Comparison of ENCODE assay signal across 10 cellular contexts in the genomic region with DNA sequence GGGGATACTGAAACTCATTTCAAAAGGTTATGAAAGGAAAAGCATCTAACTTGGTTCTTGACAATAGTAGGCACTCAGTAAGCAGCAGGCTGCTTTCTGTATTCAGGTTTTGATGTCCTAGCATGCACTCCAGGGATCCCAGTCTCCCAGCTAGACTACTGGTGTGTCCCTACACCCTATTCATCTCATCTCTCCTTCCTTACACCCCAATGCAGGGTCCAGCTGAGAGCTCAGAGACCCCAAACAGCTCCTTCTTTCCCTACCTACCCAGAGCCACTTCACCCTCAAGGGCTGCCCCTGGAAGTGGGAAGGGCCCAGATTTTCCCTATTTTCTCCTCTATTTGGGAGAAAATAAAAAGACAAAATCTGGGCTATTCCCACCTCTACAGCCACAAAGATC.
"Had no signal": no experiment of that assay in that cellular context is flagged by ENCODE, and none has a peak within 500 bp of the region (broad histone marks: within the 10 kb centered on the region; RNA-seq: fewer than 3 reads in every experiment).

No MANE protein-coding gene starts in this region.

- H3K36me3 ChIP-seq: colonic mucosa, gastrocnemius medialis, left ventricle myocardium inferior, neutrophil, tibial artery, WERI-Rb-1 had no signal

- H3K4me3 ChIP-seq: mucosa of descending colon had no signal

- H3K27ac Mint-ChIP-seq: activated naive CD8-positive, alpha-beta T cell had no signal

- H3K36me3 Mint-ChIP-seq: activated naive CD8-positive, alpha-beta T cell; naive B cell had no signal

- H3K4me1 ChIP-seq: colonic mucosa, gastrocnemius medialis had no signal

- H3K9me3 ChIP-seq: colonic mucosa, gastrocnemius medialis, left ventricle myocardium inferior, mucosa of descending colon, neutrophil, tibial artery had no signal

- H3K9me3 Mint-ChIP-seq: activated T-helper 1 cell treated with anti-CD3 and anti-CD28 coated beads, Interleukin-12 subunit alpha, Interleukin-12 subunit beta, Interleukin-2, Interleukin-4 antibody, amounts not matched to agents 30 ng/mL and 10 ng/mL and 1 ng/mL, durations not matched to agents 14 hours and 24 hours and 36 hours had no signal

- H3K27ac ChIP-seq: colonic mucosa, neutrophil, WERI-Rb-1 had no signal

- H3K27me3 Mint-ChIP-seq: activated naive CD8-positive, alpha-beta T cell had no signal

- H3K27me3 ChIP-seq: colonic mucosa, gastrocnemius medialis, tibial artery had no signal
